In genomic region chr9:134863306-134863902, GRCh38 we compare ENCODE assay signal across 16 cellular contexts. TPM values are rescaled to one million over a fixed set of nuclear protein-coding genes. Genes with fewer than 3 reads are reported as not detected.
"Had no signal": no experiment of that assay in that cellular context is flagged by ENCODE, and none has a peak within 500 bp of the region (broad histone marks: within the 10 kb centered on the region; RNA-seq: fewer than 3 reads in every experiment).

No MANE protein-coding gene starts in this region.

- FAIRE-seq: astrocyte, small intestine had no signal

- H3K27ac Mint-ChIP-seq: activated CD4-positive, alpha-beta T cell treated with anti-CD3 and anti-CD28 coated beads for 36 hours; activated CD8-positive, alpha-beta T cell treated with anti-CD3 and anti-CD28 coated beads for 36 hours; activated T-helper 1 cell treated with anti-CD3 and anti-CD28 coated beads, Interleukin-12 subunit alpha, Interleukin-12 subunit beta, Interleukin-2, Interleukin-4 antibody, amounts not matched to agents 30 ng/mL and 10 ng/mL and 1 ng/mL, durations not matched to agents 14 hours and 24 hours and 36 hours; T-helper 2 cell treated with Interferon-gamma antibody and Interleukin-4, amounts not matched to agents 5 μg/mL and 100 μg/mL, for 36 hours had no signal

- DNase-seq: activated CD4-positive, alpha-beta T cell treated with anti-CD3 and anti-CD28 coated beads for 36 hours; activated CD8-positive, alpha-beta T cell treated with anti-CD3 and anti-CD28 coated beads for 36 hours; activated naive CD4-positive, alpha-beta T cell; effector memory CD4-positive, alpha-beta T cell; midbrain; small intestine; SW 1271; trophoblast cell; WERI-Rb-1 had no signal

- H3K36me3 Mint-ChIP-seq: neural progenitor cell had no signal

- H3K4me3 Mint-ChIP-seq: activated CD4-positive, alpha-beta T cell treated with anti-CD3 and anti-CD28 coated beads for 36 hours; activated CD8-positive, alpha-beta T cell treated with anti-CD3 and anti-CD28 coated beads for 36 hours; activated T-helper 1 cell treated with anti-CD3 and anti-CD28 coated beads, Interleukin-12 subunit alpha, Interleukin-12 subunit beta, Interleukin-2, Interleukin-4 antibody, amounts not matched to agents 30 ng/mL and 10 ng/mL and 1 ng/mL, durations not matched to agents 14 hours and 24 hours and 36 hours; neural progenitor cell; T-helper 2 cell treated with Interferon-gamma antibody and Interleukin-4, amounts not matched to agents 5 μg/mL and 100 μg/mL, for 36 hours had no signal

- ATAC-seq: activated CD4-positive, alpha-beta T cell treated with anti-CD3 and anti-CD28 coated beads for 36 hours; activated CD8-positive, alpha-beta T cell treated with anti-CD3 and anti-CD28 coated beads for 36 hours had no signal

- H3K9me3 Mint-ChIP-seq: activated CD8-positive, alpha-beta T cell treated with anti-CD3 and anti-CD28 coated beads for 36 hours; activated T-helper 1 cell treated with anti-CD3 and anti-CD28 coated beads, Interleukin-12 subunit alpha, Interleukin-12 subunit beta, Interleukin-2, Interleukin-4 antibody, amounts not matched to agents 30 ng/mL and 10 ng/mL and 1 ng/mL, durations not matched to agents 14 hours and 24 hours and 36 hours; T-helper 2 cell treated with Interferon-gamma antibody and Interleukin-4, amounts not matched to agents 5 μg/mL and 100 μg/mL, for 36 hours had no signal

- H3K4me1 Mint-ChIP-seq: neural progenitor cell had no signal

- H3K27ac ChIP-seq: epithelial cell of prostate, hepatocyte, lower lobe of right lung, neural progenitor cell, WERI-Rb-1 had no signal

RNA-seq across cellular contexts. Expression of gene FCN2, which starts 17.2 kb away (rescaled TPM):
- total RNA-seq: activated CD4-positive, alpha-beta T cell treated with anti-CD3 and anti-CD28 coated beads for 36 hours; activated CD8-positive, alpha-beta T cell treated with anti-CD3 and anti-CD28 coated beads for 36 hours; activated T-helper 1 cell treated with anti-CD3 and anti-CD28 coated beads, Interleukin-12 subunit alpha, Interleukin-12 subunit beta, Interleukin-2, Interleukin-4 antibody, amounts not matched to agents 30 ng/mL and 10 ng/mL and 1 ng/mL, durations not matched to agents 14 hours and 24 hours and 36 hours; astrocyte; hepatocyte; lower lobe of right lung had no signal

RNA-seq across cellular contexts. Expression of gene FCN1, which starts 54.3 kb away (rescaled TPM):
- total RNA-seq: activated CD4-positive, alpha-beta T cell treated with anti-CD3 and anti-CD28 coated beads for 36 hours; activated CD8-positive, alpha-beta T cell treated with anti-CD3 and anti-CD28 coated beads for 36 hours; activated T-helper 1 cell treated with anti-CD3 and anti-CD28 coated beads, Interleukin-12 subunit alpha, Interleukin-12 subunit beta, Interleukin-2, Interleukin-4 antibody, amounts not matched to agents 30 ng/mL and 10 ng/mL and 1 ng/mL, durations not matched to agents 14 hours and 24 hours and 36 hours; astrocyte; hepatocyte had no signal
